23 cellular contexts compared by ENCODE assay signal in genomic region chr2:152391318-152391717, GRCh38. TPM values are rescaled to one million over a fixed set of nuclear protein-coding genes. Genes with fewer than 3 reads are reported as not detected.
DNase-seq lines count a peak whose midpoint lies in the region; ATAC-seq and TF ChIP-seq lines count a peak whose summit lies in the region.
"Had no signal": no experiment of that assay in that cellular context is flagged by ENCODE, and none has a peak within 500 bp of the region (broad histone marks: within the 10 kb centered on the region; RNA-seq: fewer than 3 reads in every experiment).

No MANE protein-coding gene starts in this region.

- H3F3A ChIP-seq in SK-N-SH (replicated peaks; ENCODE audit: insufficient read depth) = peaks cover 7% of the 10 kb centered on the region

- H4K20me1 ChIP-seq in SK-N-SH (ENCODE audit: insufficient read depth) = no peaks in the 10 kb centered on the region; the same call in 1 of the 2 replicates

- H3K4me2 ChIP-seq in SK-N-SH = no peak overlapping the region
- H3K4me2 ChIP-seq: BLaER1 had no signal

- H3K27me3 ChIP-seq in dorsolateral prefrontal cortex (no peaks in the 10 kb centered on the region), SK-N-SH (ENCODE audit: insufficient read depth) (no peaks in the 10 kb centered on the region)
- H3K27me3 ChIP-seq: BE2C, BLaER1 had no signal

- DNase-seq in dorsolateral prefrontal cortex (no peak), left colon (no peak), SK-N-SH (no peak), pons (ENCODE audit: low spot score) (no peak)
- DNase-seq in activated CD4-positive, alpha-beta T cell treated with anti-CD3 and anti-CD28 coated beads, Interleukin-2, amount 50 U/mL, for 4 hours = no peak
- DNase-seq: 8988T; ACHN; BE2C; C1 segment of cervical spinal cord; CD4-positive, alpha-beta memory T cell; CD4-positive, CD25-positive, alpha-beta regulatory T cell; CD8-positive, alpha-beta memory T cell; COR-L47; DMS 273 treated with DMSO at 0.1 percent for 48 hours; DMS153; DMS53; DMS79; DND-41; EL; GDM1 had no signal

- H2AFZ ChIP-seq in SK-N-SH (ENCODE audit: low read depth) = no peak overlapping the region

- H3K27ac ChIP-seq in dorsolateral prefrontal cortex (peak overlapping the region in 43 of 59 donors; percentile 3 to 98 (median 53)), temporal lobe (ENCODE audit: low read depth, low read length) (peak overlapping the region; percentile 30), SK-N-SH (ENCODE audit: low read depth in 2 of 2, low read length in 1 of 2) (no peak overlapping the region)
- H3K27ac ChIP-seq: BLaER1 had no signal

- H3K9me2 ChIP-seq in SK-N-SH = no peaks in the 10 kb centered on the region

- no peaks in the 10 kb centered on the region for H3K36me3 ChIP-seq in SK-N-SH (replicated peaks in 1 of 2; ENCODE audit: control insufficient read depth in 1 of 2, insufficient read depth in 2 of 2, low read length in 1 of 2)
- H3K36me3 ChIP-seq: BE2C had no signal

- H3K4me3 ChIP-seq in dorsolateral prefrontal cortex (no peak overlapping the region), SK-N-SH (ENCODE audit: low read depth in 2 of 2, low read length in 1 of 2) (no peak overlapping the region)
- H3K4me3 ChIP-seq: BLaER1, GM12878 had no signal

- TF ChIP-seq EP300 in SK-N-SH (IDR thresholded peaks at IDR 0.05; ENCODE audit: borderline replicate concordance in 1 of 2, low read depth in 1 of 2, low read length in 1 of 2) = no peak

- no peaks in the 10 kb centered on the region for H3K9me3 ChIP-seq in SK-N-SH
- H3K9me3 ChIP-seq: BE2C had no signal

- TF ChIP-seq CTCF in dorsolateral prefrontal cortex (IDR thresholded peaks at IDR 0.05 in 54 of 56, conservative IDR thresholded peaks at IDR 0.05 in 2 of 56; ENCODE audit: low read depth in 1 of 56, partially characterized antibody in 56 of 56) = no peak
- no peak for TF ChIP-seq CTCF in SK-N-SH (IDR thresholded peaks at IDR 0.05)

- intact Hi-C loops in dorsolateral prefrontal cortex (cut with DNase I) (no loop called here), left colon (cut with DNase I, micrococcal nuclease) (no loop called here)

- H3K4me1 ChIP-seq in SK-N-SH (ENCODE audit: control insufficient read depth in 1 of 2, insufficient read depth in 2 of 2, low read depth in 1 of 2, low read length in 1 of 2) = peaks cover 12 to 13% of the 10 kb centered on the region in 2 experiments; a peak in 3 of 4 replicates

- CTCF ChIA-PET in SK-N-SH (lab: Yijun Ruan, JAX) = interaction anchor here (0.5 kb wide), 1 partner anchor 164 kb away, joined by 3 read pairs; no protein-coding TSS in a partner anchor

- 98% methylated on average over 2 of the region's 2 CpGs for WGBS in SK-N-SH (ENCODE audit: low lambda C conversion rate)

- peaks cover 9% of the 10 kb centered on the region; the same call in 1 of the 2 replicates for H3K79me2 ChIP-seq in SK-N-SH (ENCODE audit: insufficient read depth)

- H3K9ac ChIP-seq in SK-N-SH = no peak overlapping the region
- H3K9ac ChIP-seq: BLaER1 had no signal

- TF ChIP-seq RAD21 in SK-N-SH (IDR thresholded peaks at IDR 0.05; ENCODE audit: low read length) = no peak

- ATAC-seq in left colon = peak; percentile 65
- ATAC-seq: GM12878 had no signal

- POLR2A ChIA-PET in SK-N-SH (lab: Yijun Ruan, JAX) = no interaction called here

TF ChIP-seq in SK-N-SH, 30 proteins besides CTCF, POLR2A, EP300 and RAD21:
- TF ChIP-seq SIN3A (IDR thresholded peaks at IDR 0.05; ENCODE audit: borderline replicate concordance, low read depth, low read length) = no peak
- TF ChIP-seq USF2 (IDR thresholded peaks at IDR 0.05; ENCODE audit: borderline replicate concordance, low read depth, low read length) = no peak
- no peak for TF ChIP-seq TAF1 (IDR thresholded peaks at IDR 0.05; ENCODE audit: borderline replicate concordance, low read depth, low read length)
- TF ChIP-seq GABPA (IDR thresholded peaks at IDR 0.05; ENCODE audit: low read depth) = no peak
- no peak for TF ChIP-seq FOSL2 (IDR thresholded peaks at IDR 0.05; ENCODE audit: borderline replicate concordance, low read depth)
- no peak for TF ChIP-seq MXI1 (IDR thresholded peaks at IDR 0.05; ENCODE audit: low read depth, low read length)
- TF ChIP-seq SMC3 (IDR thresholded peaks at IDR 0.05; ENCODE audit: low read depth, low read length) = no peak
- no peak for TF ChIP-seq YY1 (IDR thresholded peaks at IDR 0.05; ENCODE audit: low read depth)
- TF ChIP-seq RCOR1 (IDR thresholded peaks at IDR 0.05; ENCODE audit: low read length) = no peak
- no peak for TF ChIP-seq PBX3 (IDR thresholded peaks at IDR 0.05)
- TF ChIP-seq NRF1 (IDR thresholded peaks at IDR 0.05; ENCODE audit: low read depth, low read length) = no peak
- no peak for TF ChIP-seq FOXM1 (IDR thresholded peaks at IDR 0.05; ENCODE audit: low read depth)
- no peak for TF ChIP-seq EZH2phosphoT487 (IDR thresholded peaks at IDR 0.05; ENCODE audit: borderline replicate concordance, low read depth)
- no peak for TF ChIP-seq TCF12 (IDR thresholded peaks at IDR 0.05)
- no peak for TF ChIP-seq TEAD4 (IDR thresholded peaks at IDR 0.05; ENCODE audit: borderline replicate concordance, insufficient read depth)

RNA-seq across cellular contexts. Expression of gene FMNL2, which starts 56.3 kb away (rescaled TPM):
- 100 to 1,000 TPM; 118 to 440 (median 197) TPM for total RNA-seq in dorsolateral prefrontal cortex
- 10 to 100 TPM; 14.8 to 14.9 TPM for total RNA-seq in left colon
- total RNA-seq in temporal lobe = 88.3 TPM
- polyA plus RNA-seq in SK-N-SH (2012; rRNA removed) = 14.5 and 16.1 TPM in 2 replicates
- polyA plus RNA-seq in SK-N-SH (2012; cell fraction: cytosol; rRNA removed) = 20.2 and 21.7 TPM in 2 replicates
- 15.0 and 30.9 TPM in 2 replicates for polyA plus RNA-seq in SK-N-SH (2012; cell fraction: nucleus; rRNA removed)

Comparison
In these comparisons a context has a peak if more than half of its experiments do, and no peak if none do; other contexts are left out.
1. H3K27ac ChIP-seq: peak in dorsolateral prefrontal cortex (43 of 59) and temporal lobe (single experiment); none in SK-N-SH (0 of 2).